Comparison of ENCODE assay signal across 1 cellular context in the genomic region with DNA sequence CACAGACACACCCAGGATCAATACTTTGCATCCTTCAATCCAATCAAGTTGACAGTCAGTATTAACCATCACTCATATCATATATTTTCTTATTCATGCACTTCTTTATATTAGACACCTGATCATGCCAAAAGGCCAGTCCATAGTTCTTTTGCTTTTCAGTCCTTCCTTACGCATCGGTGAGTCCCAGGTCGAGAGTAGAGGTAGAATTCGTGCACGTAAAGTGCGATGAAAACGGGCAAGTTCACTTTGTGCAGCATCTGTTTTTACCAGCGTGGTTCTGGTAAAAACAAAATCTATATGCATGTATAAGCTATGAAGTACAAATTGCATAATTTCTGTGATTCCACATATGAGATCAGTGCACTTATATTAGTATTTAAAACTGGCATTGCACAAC.
TF ChIP-seq lines count a peak whose summit lies in the region.

No MANE protein-coding gene starts in this region.

TF ChIP-seq in HepG2, 621 proteins besides CTCF, POLR2A, EP300 and RAD21:
- TF ChIP-seq, protein P1, sequence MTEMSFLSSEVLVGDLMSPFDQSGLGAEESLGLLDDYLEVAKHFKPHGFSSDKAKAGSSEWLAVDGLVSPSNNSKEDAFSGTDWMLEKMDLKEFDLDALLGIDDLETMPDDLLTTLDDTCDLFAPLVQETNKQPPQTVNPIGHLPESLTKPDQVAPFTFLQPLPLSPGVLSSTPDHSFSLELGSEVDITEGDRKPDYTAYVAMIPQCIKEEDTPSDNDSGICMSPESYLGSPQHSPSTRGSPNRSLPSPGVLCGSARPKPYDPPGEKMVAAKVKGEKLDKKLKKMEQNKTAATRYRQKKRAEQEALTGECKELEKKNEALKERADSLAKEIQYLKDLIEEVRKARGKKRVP (CRISPR knock-in tag; IDR thresholded peaks at IDR 0.05), result no peak
- TF ChIP-seq BRCA1 (CRISPR knock-in tag; IDR thresholded peaks at IDR 0.05) (no peak), ZSCAN31 (CRISPR knock-in tag; IDR thresholded peaks at IDR 0.05; ENCODE audit: low read depth) (no peak), ZBTB38 (CRISPR knock-in tag; IDR thresholded peaks at IDR 0.05) (peak; percentile 76), ZNF724P (CRISPR knock-in tag; IDR thresholded peaks at IDR 0.05; ENCODE audit: borderline replicate concordance) (no peak), ISX (CRISPR knock-in tag; conservative IDR thresholded peaks at IDR 0.05) (no peak), PRPF4 (IDR thresholded peaks at IDR 0.05; ENCODE audit: low read depth, low read length, poor library complexity, severe bottlenecking) (peak; percentile 62), CEBPB (IDR thresholded peaks at IDR 0.05; ENCODE audit: borderline replicate concordance, low read depth, low read length) (0 out of 2 replicates have a peak, but pooled peaks have one; percentile 5)
